ENCODE assay signal across 8 cellular contexts in the genomic region with DNA sequence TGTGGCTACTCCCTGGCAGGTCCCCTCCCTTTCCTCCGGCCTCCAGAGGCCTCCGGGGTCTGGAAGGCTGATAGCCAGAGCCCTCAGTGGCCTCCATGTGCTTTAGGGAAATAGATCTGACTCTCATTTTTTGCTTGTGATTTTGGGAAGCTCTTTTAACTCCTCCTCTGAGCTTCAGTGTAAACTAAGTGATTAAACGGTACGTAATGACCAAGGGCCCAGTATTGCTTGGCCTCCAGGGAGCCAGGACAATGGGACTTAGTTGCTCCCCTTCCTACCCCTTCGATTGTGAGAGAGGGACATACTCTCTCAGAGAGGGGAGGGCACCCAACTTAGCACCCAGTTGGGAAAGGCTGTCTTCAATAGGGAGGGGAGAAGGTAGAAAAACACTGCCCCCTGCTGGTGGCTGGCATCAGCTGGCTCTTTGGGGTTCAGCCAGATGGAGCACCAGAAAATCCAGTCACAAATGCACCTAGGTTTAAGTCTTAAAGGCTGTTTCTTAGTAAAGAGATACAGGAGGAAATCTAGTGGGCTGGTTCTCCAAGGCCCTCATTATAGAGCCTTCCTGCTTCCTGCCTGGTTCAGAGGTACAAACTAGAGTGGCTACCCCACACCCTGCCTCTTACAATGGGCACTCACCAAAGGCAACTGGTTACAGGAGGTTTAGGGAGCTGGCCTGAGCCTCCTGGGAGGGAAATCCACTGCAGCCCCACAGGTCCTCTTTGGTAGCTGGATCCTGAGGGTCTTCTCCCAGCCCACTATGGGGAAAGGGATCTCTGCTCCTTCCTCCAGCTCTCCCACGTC. TPM values are rescaled to one million over a fixed set of nuclear protein-coding genes. Genes with fewer than 3 reads are reported as not detected.
A peak's percentile ranks its signal among the peaks of the same experiment; 100 is the strongest.
DNase-seq lines count a peak whose midpoint lies in the region; ATAC-seq and TF ChIP-seq lines count a peak whose summit lies in the region.

No MANE protein-coding gene starts in this region.

- H3K4me2 ChIP-seq in HCT116 (ENCODE audit: low read length): no peak overlapping the region

- no peaks in the 10 kb centered on the region for H3K79me2 ChIP-seq in HCT116 (ENCODE audit: insufficient read depth, low read length)

- no peaks in the 10 kb centered on the region for H3K27me3 Mint-ChIP-seq in activated CD8-positive, alpha-beta memory T cell treated with anti-CD3 and anti-CD28 coated beads, Interleukin-2, amount 10 ng/mL, durations not matched to agents 7 days and 5 days

- H3K36me3 ChIP-seq in BE2C (no peaks in the 10 kb centered on the region), HCT116 (ENCODE audit: control insufficient read depth in 1 of 2, insufficient read depth in 2 of 2, low read length in 2 of 2) (no peaks in the 10 kb centered on the region), endocrine pancreas (ENCODE audit: control insufficient read depth, insufficient read depth, low read length) (no peaks in the 10 kb centered on the region)

- no peaks in the 10 kb centered on the region for H3K9me3 Mint-ChIP-seq in activated CD8-positive, alpha-beta memory T cell treated with anti-CD3 and anti-CD28 coated beads, Interleukin-2, amount 10 ng/mL, durations not matched to agents 7 days and 5 days (ENCODE audit: low read depth)

- H3K27ac Mint-ChIP-seq in activated CD8-positive, alpha-beta memory T cell treated with anti-CD3 and anti-CD28 coated beads, Interleukin-2, amount 10 ng/mL, durations not matched to agents 7 days and 5 days: peak overlapping the region; percentile 95

- DNase-seq in BE2C (peak; percentile 79), HCT116 (ENCODE audit: low read depth, low spot score) (peak; percentile 45), NOMO-1 treated with dmso at 0.1 percent for 144 hours (lab: John Stamatoyannopoulos, UW; ENCODE audit: unreplicated experiment) (peak; percentile 36), middle frontal gyrus (ENCODE audit: extremely low spot score, low spot score) (peak; percentile 58)
- DNase-seq in activated CD8-positive, alpha-beta memory T cell treated with anti-CD3 and anti-CD28 coated beads, Interleukin-2, amount 10 ng/mL, durations not matched to agents 7 days and 5 days: peak; percentile 88
- peak; percentile 96 for DNase-seq in stimulated activated CD8-positive, alpha-beta memory T cell treated with anti-CD3 and anti-CD28 coated beads, Interleukin-4, amount 100 ng/mL, for 48 hours

- H3K9me3 ChIP-seq in BE2C (no peaks in the 10 kb centered on the region), HCT116 (ENCODE audit: control insufficient read depth in 1 of 2, insufficient read depth in 1 of 2, low read depth in 1 of 2, low read length in 2 of 2) (no peaks in the 10 kb centered on the region), endocrine pancreas (ENCODE audit: control insufficient read depth, low read length) (no peaks in the 10 kb centered on the region)

- no peaks in the 10 kb centered on the region for H3K9me2 ChIP-seq in HCT116 (ENCODE audit: insufficient read depth)

- H3K27me3 ChIP-seq in BE2C (no peaks in the 10 kb centered on the region), HCT116 (ENCODE audit: insufficient read depth, low read length) (no peaks in the 10 kb centered on the region), endocrine pancreas (ENCODE audit: control insufficient read depth, insufficient read depth, low read length) (no peaks in the 10 kb centered on the region)

- peak; percentile 94 for TF ChIP-seq CTCF in BE2C (IDR thresholded peaks at IDR 0.05; ENCODE audit: low read depth, low read length)
- peak; percentile 92 to 98 (median 95) for TF ChIP-seq CTCF in HCT116 (IDR thresholded peaks at IDR 0.05 in 2 of 3, conservative IDR thresholded peaks at IDR 0.05 in 1 of 3; ENCODE audit: borderline replicate concordance in 1 of 3, insufficient read depth in 1 of 3, low read depth in 2 of 3, low read length in 2 of 3)

- no peak overlapping the region for H3K27ac ChIP-seq in HCT116 (ENCODE audit: low read depth, low read length)

- no peaks in the 10 kb centered on the region for H3K4me1 ChIP-seq in BE2C
- no peaks in the 10 kb centered on the region for H3K4me1 ChIP-seq in HCT116 (ENCODE audit: control insufficient read depth in 1 of 2, insufficient read depth in 2 of 2, low read length in 2 of 2)
- peaks cover 9% of the 10 kb centered on the region for H3K4me1 ChIP-seq in endocrine pancreas (ENCODE audit: control insufficient read depth, insufficient read depth, low read length)

- TF ChIP-seq RAD21 in HCT116 (IDR thresholded peaks at IDR 0.05; ENCODE audit: low read depth): peak; percentile 98

- peaks cover 77% of the 10 kb centered on the region for H3K36me3 Mint-ChIP-seq in activated CD8-positive, alpha-beta memory T cell treated with anti-CD3 and anti-CD28 coated beads, Interleukin-2, amount 10 ng/mL, durations not matched to agents 7 days and 5 days

- POLR2A ChIA-PET in HCT116 (lab: Charles Lee): no interaction called here

- TF ChIP-seq POLR2A in HCT116 (IDR thresholded peaks at IDR 0.05; ENCODE audit: borderline replicate concordance, extremely low read depth, insufficient read depth, insufficient read length): no peak

- intact Hi-C loops in HCT116 (cut with micrococcal nuclease): loop anchor here (1.0 kb wide), 2 partner anchors 38 to 93 kb away; no protein-coding TSS in a partner anchor

- H3K4me3 ChIP-seq in BE2C (ENCODE audit: low read depth, low read length) (no peak overlapping the region), HCT116 (replicated peaks in 1 of 2; ENCODE audit: low read depth in 1 of 2, low read length in 2 of 2) (no peak overlapping the region), endocrine pancreas (ENCODE audit: control insufficient read depth, insufficient read depth, low read length) (no peak overlapping the region)

- H3K4me3 Mint-ChIP-seq in activated CD8-positive, alpha-beta memory T cell treated with anti-CD3 and anti-CD28 coated beads, Interleukin-2, amount 10 ng/mL, durations not matched to agents 7 days and 5 days: peak overlapping the region; percentile 10

- no peaks in the 10 kb centered on the region for H4K20me1 ChIP-seq in HCT116 (ENCODE audit: insufficient read depth)

- H3K4me1 Mint-ChIP-seq in activated CD8-positive, alpha-beta memory T cell treated with anti-CD3 and anti-CD28 coated beads, Interleukin-2, amount 10 ng/mL, durations not matched to agents 7 days and 5 days: peaks cover 93% of the 10 kb centered on the region

- RAD21 ChIA-PET in HCT116 (lab: Charles Lee; ENCODE audit: low non-redundant PET in 1 of 2, low total read pairs in 2 of 2, uncharacterized antibody in 2 of 2, unreplicated experiment in 2 of 2): interaction anchor here (1.2 to 1.7 kb wide), 2 partner anchors 93 kb away, joined by 8 to 10 read pairs; no protein-coding TSS in a partner anchor

- H3K9ac ChIP-seq in HCT116 (ENCODE audit: low read length) (no peak overlapping the region), endocrine pancreas (ENCODE audit: control insufficient read depth, insufficient read depth, low read length) (peak overlapping the region; percentile 23)

- peak; percentile 87 for ATAC-seq in HCT116
- ATAC-seq in activated CD8-positive, alpha-beta memory T cell treated with anti-CD3 and anti-CD28 coated beads, Interleukin-2, amount 10 ng/mL, durations not matched to agents 7 days and 5 days: peak; percentile 24
- ATAC-seq in HG03521 (IDR thresholded peaks at IDR 0.05; ENCODE audit: unreplicated experiment): no peak

- H2AFZ ChIP-seq in HCT116 (ENCODE audit: low read depth, low read length, poor library complexity, severe bottlenecking): no peak overlapping the region

- CTCF ChIA-PET in HCT116 (lab: Charles Lee): interaction anchor here (1.0 to 6.9 kb wide), 11 partner anchors 9 to 106 kb away, joined by 3 to 96 read pairs (median 4); no protein-coding TSS in a partner anchor
- CTCF ChIA-PET in activated CD8-positive, alpha-beta memory T cell treated with anti-CD3 and anti-CD28 coated beads, Interleukin-2, amount 10 ng/mL, durations not matched to agents 7 days and 5 days (lab: Charles Lee): interaction anchor here (0.7 to 17.5 kb wide), 27 partner anchors 8 to 122 kb away, joined by 3 to 490 read pairs (median 5); partner anchors contain the start of genes DYRK3, IKBKE and RASSF5

- BruUV-seq in HCT116 (replicated peaks; lab: Mats Ljungman, UMichigan): no TSS peak

TF ChIP-seq in HCT116, 20 proteins besides CTCF, POLR2A, EP300 and RAD21 (continues in another document):
- TF ChIP-seq EZH2phosphoT487 (IDR thresholded peaks at IDR 0.05; ENCODE audit: borderline replicate concordance) (no peak), SRF (IDR thresholded peaks at IDR 0.05; ENCODE audit: low read depth) (no peak), CEBPB (IDR thresholded peaks at IDR 0.05; ENCODE audit: low read depth) (no peak), YY1 (IDR thresholded peaks at IDR 0.05; ENCODE audit: extremely low read depth, insufficient replicate concordance, low read depth, low read length) (no peak), SP1 (IDR thresholded peaks at IDR 0.05; ENCODE audit: low read depth) (no peak), CBX3 (IDR thresholded peaks at IDR 0.05; ENCODE audit: low read depth) (no peak), TCF7L2 (IDR thresholded peaks at IDR 0.05; ENCODE audit: borderline replicate concordance, extremely low read depth, insufficient read depth, insufficient read length) (no peak), ZNF274 (IDR thresholded peaks at IDR 0.05; ENCODE audit: low read depth, low read length) (no peak), EZH2 (IDR thresholded peaks at IDR 0.05) (no peak)

RNA-seq across cellular contexts. Expression of gene EIF2D, which starts 28.6 kb away (rescaled TPM):
- 24.4 TPM for polyA plus RNA-seq in BE2C (2012; ENCODE audit: insufficient read depth, insufficient read length, low read depth)
- total RNA-seq in HCT116 (2021; ENCODE audit: unreplicated experiment): 54.8 TPM
- polyA plus RNA-seq in HCT116 (2012): 55.0 and 68.5 TPM in 2 replicates
- total RNA-seq in activated CD8-positive, alpha-beta memory T cell treated with anti-CD3 and anti-CD28 coated beads, Interleukin-2, amount 10 ng/mL, durations not matched to agents 7 days and 5 days: 10 to 100 TPM; 51.7 to 68.4 TPM

RNA-seq across cellular contexts. Expression of gene DYRK3, which starts 51.7 kb away (rescaled TPM):
- polyA plus RNA-seq in BE2C (2012; ENCODE audit: insufficient read depth, insufficient read length, low read depth): 3.3 TPM
- total RNA-seq in HCT116 (2021; ENCODE audit: unreplicated experiment): 7.1 TPM
- polyA plus RNA-seq in HCT116 (2012): 2.5 and 3.1 TPM in 2 replicates
- total RNA-seq in activated CD8-positive, alpha-beta memory T cell treated with anti-CD3 and anti-CD28 coated beads, Interleukin-2, amount 10 ng/mL, durations not matched to agents 7 days and 5 days: 10 to 100 TPM in 1 of 2 experiments, 1 to 10 TPM in 1; 9.5 to 12.7 TPM

Comparison
In these comparisons a context has a peak if more than half of its experiments do, and no peak if none do; other contexts are left out.
1. DNase-seq: peak in every context shown above with its lines; median percentile 96 in stimulated activated CD8-positive, alpha-beta memory T cell treated with anti-CD3 and anti-CD28 coated beads, Interleukin-4, amount 100 ng/mL, for 48 hours; 88 in activated CD8-positive, alpha-beta memory T cell treated with anti-CD3 and anti-CD28 coated beads, Interleukin-2, amount 10 ng/mL, durations not matched to agents 7 days and 5 days; 79 in BE2C; 58 in middle frontal gyrus; 45 in HCT116; 36 in NOMO-1 treated with dmso at 0.1 percent for 144 hours.